ENCODE assay signal across 1 cellular context in genomic region chr7:93232673-93233018, GRCh38.
A peak's percentile ranks its signal among the peaks of the same experiment; 100 is the strongest.
TF ChIP-seq lines count a peak whose summit lies in the region.

No MANE protein-coding gene starts in this region.

TF ChIP-seq in GM12878, 131 proteins besides CTCF, POLR2A, EP300 and RAD21:
- TF ChIP-seq PKNOX1 (IDR thresholded peaks at IDR 0.05) (peak; percentile 51), MEF2B (IDR thresholded peaks at IDR 0.05; ENCODE audit: partially characterized antibody, poor library complexity, severe bottlenecking) (no peak)
